ENCODE assay signal across 23 cellular contexts in the genomic region with DNA sequence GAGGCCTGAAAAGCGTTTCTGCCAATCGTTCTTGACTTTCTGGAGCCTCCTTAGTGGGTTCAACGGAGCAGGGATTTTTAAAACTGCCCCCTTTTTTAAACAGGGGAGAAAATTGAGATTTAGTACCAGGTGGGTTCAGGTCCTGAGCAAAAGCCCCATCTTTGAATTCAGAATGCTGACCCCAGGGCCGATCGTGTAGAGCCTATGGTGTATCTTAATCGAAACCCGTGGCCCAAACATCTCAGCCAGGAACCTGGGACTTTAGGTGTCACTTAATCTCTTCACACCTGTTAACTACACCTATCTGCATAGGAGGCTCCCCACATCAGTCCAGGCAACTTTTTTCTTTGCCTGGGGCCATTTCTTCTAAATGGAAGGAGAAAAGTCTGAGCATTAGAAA. TPM values are rescaled to one million over a fixed set of nuclear protein-coding genes. Genes with fewer than 3 reads are reported as not detected.
"Had no signal": no experiment of that assay in that cellular context is flagged by ENCODE, and none has a peak within 500 bp of the region (broad histone marks: within the 10 kb centered on the region; RNA-seq: fewer than 3 reads in every experiment).

No MANE protein-coding gene starts in this region.

- H3K9me3 ChIP-seq: esophagus squamous epithelium, spleen, thoracic aorta had no signal

- H3K4me3 ChIP-seq: esophagus squamous epithelium, spleen, thoracic aorta had no signal

- H3K27ac ChIP-seq: spleen, thoracic aorta, WERI-Rb-1 had no signal

- DNase-seq: activated CD4-positive, alpha-beta T cell treated with anti-CD3 and anti-CD28 coated beads for 1 hour; activated CD4-positive, alpha-beta T cell treated with anti-CD3 and anti-CD28 coated beads, Interleukin-2, amount 50 U/mL, for 1 hour; activated CD8-positive, alpha-beta T cell treated with anti-CD3 and anti-CD28 coated beads, Interleukin-2, amount 10 ng/mL, durations not matched to agents 7 days and 5 days; activated gamma-delta T cell treated with Interleukin-2 at 50 U/mL for 16 hours; aorta; central memory CD4-positive, alpha-beta T cell; dermis blood vessel endothelial cell; effector CD8-positive, alpha-beta T cell; esophagus squamous epithelium; naive B cell; occipital lobe; spleen; stimulated activated CD4-positive, alpha-beta T cell treated with anti-CD3 and anti-CD28 coated beads, Interleukin-4, amount 100 ng/mL, for 1 hour; stimulated activated naive CD4-positive, alpha-beta T cell; T-helper 1 cell; WERI-Rb-1 had no signal

- H3K36me3 ChIP-seq: esophagus squamous epithelium, spleen, thoracic aorta, WERI-Rb-1 had no signal

- FAIRE-seq: TTC549 had no signal

- ATAC-seq: activated CD8-positive, alpha-beta T cell treated with anti-CD3 and anti-CD28 coated beads, Interleukin-2, amount 10 ng/mL, durations not matched to agents 7 days and 5 days had no signal

RNA-seq across cellular contexts. Expression of a gene that starts 6.4 kb away (rescaled TPM):
- total RNA-seq: activated CD8-positive, alpha-beta T cell treated with anti-CD3 and anti-CD28 coated beads, Interleukin-2, amount 10 ng/mL, durations not matched to agents 7 days and 5 days; dermis blood vessel endothelial cell; glomerular endothelial cell; mesenteric fat pad; neural crest cell; occipital lobe; posterior vena cava; renal cortical epithelial cell; spleen had no signal
- polyA plus RNA-seq: spleen had no signal
